Comparison of ENCODE assay signal across 10 cellular contexts in genomic region chr1:168574234-168574633, GRCh38. TPM values are rescaled to one million over a fixed set of nuclear protein-coding genes. Genes with fewer than 3 reads are reported as not detected.
DNase-seq lines count a peak whose midpoint lies in the region; ATAC-seq and TF ChIP-seq lines count a peak whose summit lies in the region.
"Not testable (repeated sequence)": the region's sequence is repeated elsewhere in the genome, so short reads cannot be mapped to it uniquely, and the experiment has no call there.
"Had no signal": no experiment of that assay in that cellular context is flagged by ENCODE, and none has a peak within 500 bp of the region (broad histone marks: within the 10 kb centered on the region; RNA-seq: fewer than 3 reads in every experiment).

No MANE protein-coding gene starts in this region.

- H3K79me2 ChIP-seq in mammary epithelial cell (ENCODE audit: insufficient read depth, low read length) = not testable (repeated sequence)

- H3K9me3 ChIP-seq in mammary epithelial cell (replicated peaks; ENCODE audit: insufficient read depth, low read length); upper lobe of right lung: not testable (repeated sequence)

- TF ChIP-seq CTCF in mammary epithelial cell (conservative IDR thresholded peaks at IDR 0.05 in 1 of 2, IDR thresholded peaks at IDR 0.05 in 1 of 2; ENCODE audit: extremely low read depth in 1 of 2, insufficient read depth in 1 of 2, low read depth in 1 of 2, low read length in 2 of 2) = peak; percentile 13 to 55
- peak; percentile 30 for TF ChIP-seq CTCF in natural killer cell (IDR thresholded peaks at IDR 0.05)
- TF ChIP-seq CTCF in upper lobe of right lung (IDR thresholded peaks at IDR 0.05) = peak; percentile 49

- CTCF ChIA-PET in HEK293T (lab: Yijun Ruan, JAX); T-cell (lab: Charles Lee); mammary epithelial cell (lab: Charles Lee; ENCODE audit: low non-redundant PET): not testable (repeated sequence)

- DNase-seq in DMS 273 (lab: John Stamatoyannopoulos, UW; ENCODE audit: unreplicated experiment) = peak; percentile 47
- peak; percentile 36 for DNase-seq in HEK293T (ENCODE audit: extremely low spot score)
- DNase-seq in NCI-H226 = peak; percentile 29
- DNase-seq in T-cell = peak in 9 of 34 experiments; percentile 4 to 20 (median 11)
- DNase-seq in mammary epithelial cell = peak; percentile 10
- peak; percentile 27 for DNase-seq in globus pallidus (ENCODE audit: low spot score)
- not testable (repeated sequence) for DNase-seq in natural killer cell, upper lobe of right lung

- dilution Hi-C loops in mammary epithelial cell (cut with HindIII; ENCODE audit: low sequenced_read_pairs) = not testable (repeated sequence)

- H3K27ac ChIP-seq in mammary epithelial cell (ENCODE audit: insufficient read depth, low read depth, low read length); upper lobe of right lung: not testable (repeated sequence)

- H4K20me1 ChIP-seq in mammary epithelial cell (ENCODE audit: insufficient read depth, low read length) = not testable (repeated sequence)

- peaks cover 11 to 13% (median 11%) of the 10 kb centered on the region in 3 donors for H3K4me1 Mint-ChIP-seq in T-cell
- peaks cover 35% of the 10 kb centered on the region in 2 donors for H3K4me1 Mint-ChIP-seq in natural killer cell

- H3K9me3 Mint-ChIP-seq in T-cell, natural killer cell: not testable (repeated sequence)

- intact Hi-C loops in mammary epithelial cell (cut with micrococcal nuclease) (loop anchor here (1.0 kb wide), 2 partner anchors 135 to 232 kb away; no protein-coding TSS in a partner anchor), natural killer cell (cut with micrococcal nuclease) (loop anchor here (1.0 to 10.0 kb wide), 2 partner anchors 135 to 229 kb away; no protein-coding TSS in a partner anchor)
- intact Hi-C loops in upper lobe of right lung (cut with DNase I) = not testable (repeated sequence)

- not testable (repeated sequence) for H3K4me3 ChIP-seq in mammary epithelial cell (replicated peaks in 1 of 3; ENCODE audit: insufficient read depth in 1 of 3, low read depth in 2 of 3, low read length in 3 of 3); upper lobe of right lung

- POLR2A ChIA-PET in HEK293T (lab: Yijun Ruan, JAX); T-cell (lab: Charles Lee): not testable (repeated sequence)

- H3K27me3 Mint-ChIP-seq in T-cell; natural killer cell (ENCODE audit: low read depth in 2 of 2): not testable (repeated sequence)

- WGBS in mammary epithelial cell (ENCODE audit: low coverage, missing lambda C conversion rate) = 0% methylated on average over 4 of the region's 4 CpGs

- not testable (repeated sequence) for H3K27ac Mint-ChIP-seq in T-cell, natural killer cell

- not testable (repeated sequence) for H3K27me3 ChIP-seq in mammary epithelial cell (ENCODE audit: insufficient read depth, low read length); upper lobe of right lung

- not testable (repeated sequence) for H3K36me3 ChIP-seq in mammary epithelial cell (ENCODE audit: insufficient read depth, low read length); upper lobe of right lung

- H3K4me1 ChIP-seq in mammary epithelial cell (ENCODE audit: insufficient read depth, low read length); upper lobe of right lung: not testable (repeated sequence)

- BruUV-seq in mammary epithelial cell (replicated peaks; lab: Mats Ljungman, UMichigan) = not testable (repeated sequence)

- H3K4me3 Mint-ChIP-seq in T-cell = not testable (repeated sequence)
- peak overlapping the region; percentile 18 for H3K4me3 Mint-ChIP-seq in natural killer cell

- ATAC-seq in T-cell (replicated peaks in 1 of 4) = peak in 3 of 4 experiments; percentile 56 to 66 (median 60)
- peak in 1 of 3 donors; percentile 37 for ATAC-seq in natural killer cell
- peak; percentile 82 for ATAC-seq in upper lobe of right lung

- not testable (repeated sequence) for H2AFZ ChIP-seq in mammary epithelial cell (ENCODE audit: low read depth, low read length)

- in situ Hi-C loops in mammary epithelial cell (cut with MboI; ENCODE audit: low sequenced_read_pairs in 2 of 2) = loop anchor here (5.0 to 10.0 kb wide), 2 partner anchors 137 to 229 kb away; no protein-coding TSS in a partner anchor

- not testable (repeated sequence) for H3K36me3 Mint-ChIP-seq in T-cell, natural killer cell

- H3K4me2 ChIP-seq in mammary epithelial cell (ENCODE audit: insufficient read depth, low read depth, low read length) = not testable (repeated sequence)

- not testable (repeated sequence) for H3K9ac ChIP-seq in mammary epithelial cell (ENCODE audit: insufficient read depth, low read length)

RNA-seq across cellular contexts. Expression of gene XCL1, which starts 2.2 kb away (rescaled TPM):
- total RNA-seq in T-cell (1 to 10 TPM in 3 of 5 donors, under 1 TPM in 2; 0.45 to 5.0 (median 3.5) TPM), mammary epithelial cell (not detected), natural killer cell (10 to 100 TPM; 11.4 to 23.8 (median 16.1) TPM), upper lobe of right lung (0.90 TPM)
- polyA plus RNA-seq in mammary epithelial cell = not detected
- not detected for polyA minus RNA-seq in mammary epithelial cell
- total RNA-seq: SJSA1 had no signal

RNA-seq across cellular contexts. Expression of gene XCL2, which starts 30.4 kb away (rescaled TPM):
- total RNA-seq in T-cell (10 to 100 TPM in 1 of 5 donors, 1 to 10 TPM in 4; 1.7 to 10.8 (median 4.7) TPM), mammary epithelial cell (not detected), natural killer cell (100 to 1,000 TPM in 1 of 3 donors, 10 to 100 TPM in 2; 32.6 to 110 (median 92.9) TPM), upper lobe of right lung (2.0 TPM)
- polyA plus RNA-seq in mammary epithelial cell = not detected
- polyA minus RNA-seq in mammary epithelial cell = not detected
- total RNA-seq: SJSA1 had no signal
- polyA plus RNA-seq: adipose tissue had no signal
